In genomic region chr10:119198438-119198837, GRCh38 we compare ENCODE assay signal across 8 cellular contexts. TPM values are rescaled to one million over a fixed set of nuclear protein-coding genes. Genes with fewer than 3 reads are reported as not detected.
A peak's percentile ranks its signal among the peaks of the same experiment; 100 is the strongest.
DNase-seq lines count a peak whose midpoint lies in the region; ATAC-seq and TF ChIP-seq lines count a peak whose summit lies in the region.

No MANE protein-coding gene starts in this region.

- no peak overlapping the region for H3K27ac ChIP-seq in hepatocyte

- H3K36me3 Mint-ChIP-seq in activated CD8-positive, alpha-beta T cell treated with anti-CD3 and anti-CD28 coated beads for 36 hours (ENCODE audit: low read depth): no peaks in the 10 kb centered on the region

- H3K4me1 Mint-ChIP-seq in activated CD8-positive, alpha-beta T cell treated with anti-CD3 and anti-CD28 coated beads for 36 hours (ENCODE audit: low read depth): peaks cover 13% of the 10 kb centered on the region

- WGBS in hepatocyte (ENCODE audit: low lambda C conversion rate, missing lambda C conversion rate): 60% methylated on average over 7 of the region's 7 CpGs

- H3K4me3 Mint-ChIP-seq in activated CD8-positive, alpha-beta T cell treated with anti-CD3 and anti-CD28 coated beads for 36 hours: no peak overlapping the region

- no peaks in the 10 kb centered on the region for H3K9me3 Mint-ChIP-seq in activated CD8-positive, alpha-beta T cell treated with anti-CD3 and anti-CD28 coated beads for 36 hours

- peak overlapping the region; percentile 77 for H3K27ac Mint-ChIP-seq in activated CD8-positive, alpha-beta T cell treated with anti-CD3 and anti-CD28 coated beads for 36 hours

- H3K27me3 Mint-ChIP-seq in activated CD8-positive, alpha-beta T cell treated with anti-CD3 and anti-CD28 coated beads for 36 hours: no peaks in the 10 kb centered on the region

- no peaks in the 10 kb centered on the region for H4K20me1 ChIP-seq in hepatocyte (ENCODE audit: insufficient read depth, poor library complexity, severe bottlenecking)

- peak; percentile 9 for ATAC-seq in activated CD8-positive, alpha-beta T cell treated with anti-CD3 and anti-CD28 coated beads for 36 hours
- ATAC-seq in HG02884 (IDR thresholded peaks at IDR 0.05; ENCODE audit: unreplicated experiment): no peak
- ATAC-seq in GM18858 (IDR thresholded peaks at IDR 0.05; ENCODE audit: unreplicated experiment): no peak

- H3K27me3 ChIP-seq in hepatocyte: no peaks in the 10 kb centered on the region

- no peaks in the 10 kb centered on the region for H3K9me2 ChIP-seq in hepatocyte (replicated peaks; ENCODE audit: insufficient read depth)

- H3K4me3 ChIP-seq in AG04449 (ENCODE audit: low read depth, low read length) (no peak overlapping the region), hepatocyte (no peak overlapping the region)

- intact Hi-C loops in activated CD8-positive, alpha-beta T cell treated with anti-CD3 and anti-CD28 coated beads for 36 hours (cut with micrococcal nuclease): loop anchor here (2.0 kb wide), 1 partner anchor 218 kb away; no protein-coding TSS in a partner anchor

- DNase-seq in AG04449 (ENCODE audit: low read depth, low spot score) (no peak), HCEC 1CT (peak; percentile 15), hepatocyte (ENCODE audit: low spot score) (no peak), glomerular visceral epithelial cell (ENCODE audit: extremely low spot score) (no peak), NCI-H510A (lab: John Stamatoyannopoulos, UW) (no peak)
- peak; percentile 63 for DNase-seq in activated CD8-positive, alpha-beta T cell treated with anti-CD3 and anti-CD28 coated beads for 36 hours

- TF ChIP-seq CTCF in AG04449 (IDR thresholded peaks at IDR 0.05; ENCODE audit: insufficient read depth, low read length, missing control alignments): peak; percentile 23
- TF ChIP-seq CTCF in activated CD8-positive, alpha-beta T cell treated with anti-CD3 and anti-CD28 coated beads for 36 hours (IDR thresholded peaks at IDR 0.05): peak; percentile 53
- peak; percentile 38 for TF ChIP-seq CTCF in hepatocyte (IDR thresholded peaks at IDR 0.05; ENCODE audit: poor library complexity)

- H3K4me2 ChIP-seq in hepatocyte: no peak overlapping the region

- no peak overlapping the region for H2AFZ ChIP-seq in hepatocyte

- H3K36me3 ChIP-seq in hepatocyte (replicated peaks; ENCODE audit: insufficient read depth, low read depth): no peaks in the 10 kb centered on the region

- CTCF ChIA-PET in AG04449 (lab: Yijun Ruan, JAX): interaction anchor here (0.7 to 20.3 kb wide), 39 partner anchors 8 to 489 kb away, joined by 3 to 530 read pairs (median 5); partner anchors contain the start of genes BAG3, GRK5 and RGS10
- CTCF ChIA-PET in activated CD8-positive, alpha-beta T cell treated with anti-CD3 and anti-CD28 coated beads for 36 hours (lab: Charles Lee): interaction anchor here (0.8 to 3.9 kb wide), 30 partner anchors 8 to 394 kb away, joined by 3 to 61 read pairs (median 4); partner anchors contain the start of gene GRK5

- H3K4me1 ChIP-seq in hepatocyte (ENCODE audit: insufficient read depth): no peaks in the 10 kb centered on the region

- no peaks in the 10 kb centered on the region for H3K79me2 ChIP-seq in hepatocyte

- POLR2A ChIA-PET in AG04449 (lab: Yijun Ruan, JAX): interaction anchor here (0.5 to 0.9 kb wide), 2 partner anchors 88 to 246 kb away, joined by 3 read pairs; no protein-coding TSS in a partner anchor
- POLR2A ChIA-PET in activated CD8-positive, alpha-beta T cell treated with anti-CD3 and anti-CD28 coated beads for 36 hours (lab: Charles Lee): interaction anchor here (0.6 to 1.9 kb wide), 4 partner anchors 8 to 34 kb away, joined by 3 to 5 read pairs (median 4); partner anchors contain the start of gene GRK5

- no peaks in the 10 kb centered on the region for H3K9me3 ChIP-seq in hepatocyte (ENCODE audit: low read depth)

RNA-seq across cellular contexts. Expression of gene GRK5, which starts 8.9 kb away (rescaled TPM):
- 10 to 100 TPM; 14.8 to 15.6 TPM for total RNA-seq in activated CD8-positive, alpha-beta T cell treated with anti-CD3 and anti-CD28 coated beads for 36 hours
- total RNA-seq in hepatocyte: 19.9 and 20.5 TPM in 2 replicates
- polyA plus RNA-seq in hepatocyte: 7.6 and 8.7 TPM in 2 replicates

RNA-seq across cellular contexts. Expression of gene PRDX3, which starts 19.8 kb away (rescaled TPM):
- total RNA-seq in activated CD8-positive, alpha-beta T cell treated with anti-CD3 and anti-CD28 coated beads for 36 hours: 100 to 1,000 TPM; 198 to 203 TPM
- 326 and 333 TPM in 2 replicates for total RNA-seq in hepatocyte
- 282 and 294 TPM in 2 replicates for polyA plus RNA-seq in hepatocyte

RNA-seq across cellular contexts. Expression of gene SFXN4, which starts 32.9 kb away (rescaled TPM):
- 10 to 100 TPM; 45.9 to 50.3 TPM for total RNA-seq in activated CD8-positive, alpha-beta T cell treated with anti-CD3 and anti-CD28 coated beads for 36 hours
- 22.8 and 27.2 TPM in 2 replicates for total RNA-seq in hepatocyte
- 40.3 and 41.5 TPM in 2 replicates for polyA plus RNA-seq in hepatocyte

Comparison
In these comparisons a context has a peak if more than half of its experiments do, and no peak if none do; other contexts are left out.
1. DNase-seq: peak in HCEC 1CT (single experiment) and activated CD8-positive, alpha-beta T cell treated with anti-CD3 and anti-CD28 coated beads for 36 hours (single experiment); none in AG04449 (single experiment), hepatocyte (single experiment), glomerular visceral epithelial cell (single experiment) and NCI-H510A (single experiment).
2. Peak in every context shown above with its lines, with median percentiles within 50 percentile points of each other: CTCF ChIP-seq.